ENCODE assay signal across 9 cellular contexts in the genomic region with DNA sequence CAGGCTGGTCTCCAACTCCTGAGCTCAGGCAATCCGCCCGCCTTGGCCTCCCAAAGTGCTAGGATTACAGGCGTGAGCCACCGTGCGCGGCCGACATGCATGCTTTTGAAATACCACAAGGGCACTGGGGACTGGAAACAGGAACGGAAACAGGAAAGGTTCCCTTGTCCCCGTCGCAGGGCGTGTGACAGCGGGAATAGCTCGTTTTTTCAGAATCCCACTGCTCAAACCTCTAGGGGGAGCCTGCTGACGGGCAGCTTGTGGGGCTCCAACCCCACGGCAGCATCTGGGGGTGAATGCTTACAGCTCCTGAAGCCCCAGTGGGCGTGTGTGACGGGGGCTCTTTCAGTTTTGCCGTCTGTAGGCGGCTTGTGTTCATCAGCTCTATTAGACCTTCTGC. TPM values are rescaled to one million over a fixed set of nuclear protein-coding genes. Genes with fewer than 3 reads are reported as not detected.
A peak's percentile ranks its signal among the peaks of the same experiment; 100 is the strongest.
DNase-seq lines count a peak whose midpoint lies in the region; ATAC-seq and TF ChIP-seq lines count a peak whose summit lies in the region.
"Had no signal": no experiment of that assay in that cellular context is flagged by ENCODE, and none has a peak within 500 bp of the region (broad histone marks: within the 10 kb centered on the region; RNA-seq: fewer than 3 reads in every experiment).

No MANE protein-coding gene starts in this region.

- H3K9me3 ChIP-seq in Panc1 (ENCODE audit: control insufficient read depth, insufficient read depth, low read depth, low read length) (no peaks in the 10 kb centered on the region), mesenchymal stem cell (ENCODE audit: control insufficient read depth, low read length) (no peaks in the 10 kb centered on the region), aorta (ENCODE audit: control insufficient read depth, low read length) (no peaks in the 10 kb centered on the region)
- H3K9me3 ChIP-seq: neutrophil had no signal

- H2BK15ac ChIP-seq in mesenchymal stem cell (ENCODE audit: low read depth, poor library complexity, severe bottlenecking), result no peak overlapping the region

- no TSS peak for BruUV-seq in Panc1 (replicated peaks; lab: Mats Ljungman, UMichigan)

- H3K4me1 ChIP-seq in Panc1 (ENCODE audit: control insufficient read depth, insufficient read depth, low read length), result no peaks in the 10 kb centered on the region; the same call in 1 of the 2 replicates
- H3K4me1 ChIP-seq in mesenchymal stem cell (ENCODE audit: control insufficient read depth, insufficient read depth, low read depth, low read length), result peaks cover 5% of the 10 kb centered on the region
- no peaks in the 10 kb centered on the region for H3K4me1 ChIP-seq in aorta (ENCODE audit: control insufficient read depth in 1 of 2, insufficient read depth in 2 of 2, low read length in 2 of 2)

- no peak for ATAC-seq in Panc1
- ATAC-seq in aorta (ENCODE audit: low FRiP score), result no peak
- ATAC-seq in HG03045 (IDR thresholded peaks at IDR 0.05; ENCODE audit: unreplicated experiment), result no peak

- TF ChIP-seq CTCF in GM10248 (IDR thresholded peaks at IDR 0.05; ENCODE audit: control extremely low read depth, extremely low read depth, low read depth, missing control alignments) (peak; percentile 46), Panc1 (IDR thresholded peaks at IDR 0.05) (peak; percentile 70)

- intact Hi-C loops in Panc1 (cut with micrococcal nuclease; ENCODE audit: unreplicated experiment) (no loop called here), aorta (cut with DNase I) (loop anchor here (5.0 to 10.0 kb wide), 2 partner anchors 81 to 219 kb away; no protein-coding TSS in a partner anchor)

- H3K27ac ChIP-seq in Panc1 (ENCODE audit: low read length) (0 out of 2 replicates have a peak overlapping the region, but pooled peaks have one; percentile 51), mesenchymal stem cell (ENCODE audit: low read length, poor library complexity, severe bottlenecking) (no peak overlapping the region), aorta (ENCODE audit: low read depth in 1 of 2, low read length in 2 of 2) (no peak overlapping the region)
- H3K27ac ChIP-seq: neutrophil had no signal

- H3K36me3 ChIP-seq in Panc1 (ENCODE audit: control insufficient read depth, insufficient read depth, low read length) (no peaks in the 10 kb centered on the region), mesenchymal stem cell (ENCODE audit: control insufficient read depth in 1 of 2, insufficient read depth in 2 of 2, low read depth in 1 of 2, low read length in 2 of 2) (no peaks in the 10 kb centered on the region), aorta (ENCODE audit: control insufficient read depth in 1 of 2, insufficient read depth in 2 of 2, low read length in 1 of 2) (no peaks in the 10 kb centered on the region)
- H3K36me3 ChIP-seq: neutrophil had no signal

- no peak overlapping the region for H3K4ac ChIP-seq in mesenchymal stem cell (ENCODE audit: low read depth in 1 of 2, low read length in 2 of 2)

- no peak overlapping the region for H4K8ac ChIP-seq in mesenchymal stem cell (ENCODE audit: low read length)

- H3K18ac ChIP-seq in mesenchymal stem cell (ENCODE audit: low read depth in 1 of 2, low read length in 2 of 2), result peak overlapping the region in 1 of 2 experiments; percentile 52

- H2BK5ac ChIP-seq in mesenchymal stem cell (ENCODE audit: low read depth, low read length, poor library complexity, severe bottlenecking), result no peak overlapping the region

- H2AK5ac ChIP-seq in mesenchymal stem cell (ENCODE audit: low read length, severe bottlenecking), result no peak overlapping the region

- H2BK120ac ChIP-seq in mesenchymal stem cell (ENCODE audit: low read depth, low read length), result no peak overlapping the region

- H2AFZ ChIP-seq in mesenchymal stem cell (ENCODE audit: low read depth, low read length), result no peak overlapping the region

- in situ Hi-C loops in Panc1 (cut with HindIII; ENCODE audit: low pct_unique_long_range_greater_than_20kb, low sequenced_read_pairs), result no loop called here

- no peak overlapping the region for H3K14ac ChIP-seq in mesenchymal stem cell (ENCODE audit: low read length in 2 of 2)

- CTCF ChIA-PET in GM10248 (lab: Yijun Ruan, JAX), result interaction anchor here (0.5 to 15.1 kb wide), 26 partner anchors 8 to 222 kb away, joined by 3 to 247 read pairs (median 4); partner anchors contain the start of genes SLC16A11 and SLC16A13
- CTCF ChIA-PET in Panc1 (lab: Charles Lee), result interaction anchor here (0.5 to 2.1 kb wide), 4 partner anchors 43 to 231 kb away, joined by 3 to 13 read pairs (median 6); no protein-coding TSS in a partner anchor

- no peak overlapping the region for H3K9ac ChIP-seq in mesenchymal stem cell (ENCODE audit: low read length)

- no peak overlapping the region for H3K4me2 ChIP-seq in mesenchymal stem cell (ENCODE audit: low read length, poor library complexity, severe bottlenecking)

- WGBS in mesenchymal stem cell, result 23% methylated on average over 18 of the region's 19 CpGs
- WGBS in aorta, 2 donors, result 7 to 13% methylated on average over 19 of the region's 19 CpGs

- H3K79me1 ChIP-seq in mesenchymal stem cell (replicated peaks; ENCODE audit: low read length, poor library complexity, severe bottlenecking), result no peaks in the 10 kb centered on the region

- POLR2A ChIA-PET in GM10248 (lab: Yijun Ruan, JAX) (interaction anchor here (0.7 kb wide), 1 partner anchor 98 kb away, joined by 3 read pairs; the partner anchor contains the start of gene SLC16A13), Panc1 (lab: Charles Lee) (interaction anchor here (0.5 kb wide), 1 partner anchor 17 kb away, joined by 3 read pairs; no protein-coding TSS in a partner anchor)

- H3K23ac ChIP-seq in mesenchymal stem cell (ENCODE audit: low read length in 2 of 2), result no peak overlapping the region

- DNase-seq in GM10248 (ENCODE audit: extremely low spot score) (no peak), Panc1 (ENCODE audit: low read depth, low spot score) (no peak), mesenchymal stem cell (peak; percentile 32), aorta (peak; percentile 75 to 76), RKO (ENCODE audit: low spot score) (no peak), NCI-H146 treated with DMSO at 0.1 percent for 48 hours (lab: John Stamatoyannopoulos, UW; ENCODE audit: unreplicated experiment) (no peak)
- peak; percentile 18 for DNase-seq in activated naive CD8-positive, alpha-beta T cell treated with anti-CD3 and anti-CD28 coated beads, Interleukin-2, amount 50 U/mL, for 16 hours (ENCODE audit: low read depth, low spot score)

- no peak overlapping the region for H2BK12ac ChIP-seq in mesenchymal stem cell (ENCODE audit: low read length in 2 of 2)

- H3K4me3 ChIP-seq in Panc1 (ENCODE audit: low read depth in 2 of 2, low read length in 2 of 2), result no peak overlapping the region
- no peak overlapping the region for H3K4me3 ChIP-seq in mesenchymal stem cell (ENCODE audit: insufficient read depth in 1 of 2, low read depth in 1 of 2, low read length in 2 of 2)
- H3K4me3 ChIP-seq in aorta (ENCODE audit: low read length in 2 of 2), result no peak overlapping the region

- H4K91ac ChIP-seq in mesenchymal stem cell (ENCODE audit: low read length), result no peak overlapping the region

- no peaks in the 10 kb centered on the region for H3K27me3 ChIP-seq in Panc1 (ENCODE audit: control insufficient read depth, insufficient read depth, low read length)
- peaks cover 41 to 68% of the 10 kb centered on the region in 2 experiments for H3K27me3 ChIP-seq in mesenchymal stem cell (ENCODE audit: control insufficient read depth in 1 of 2, insufficient read depth in 1 of 2, low read length in 2 of 2)
- H3K27me3 ChIP-seq in aorta (ENCODE audit: control insufficient read depth in 1 of 2, insufficient read depth in 2 of 2, low read length in 1 of 2), result no peaks in the 10 kb centered on the region

RNA-seq across cellular contexts. Expression of gene ASGR2, which starts 18.8 kb away (rescaled TPM):
- 0.21 TPM for total RNA-seq in Panc1 (2021; ENCODE audit: unreplicated experiment)
- polyA plus RNA-seq in Panc1 (2012; ENCODE audit: insufficient read length), result not detected
- polyA plus RNA-seq in mesenchymal stem cell (2013, experiment 1 of 2), result not detected
- not detected for polyA plus RNA-seq in mesenchymal stem cell (2013, experiment 2 of 2)
- total RNA-seq in aorta, result 1 to 10 TPM in 1 of 2 donors, under 1 TPM in 1; 0.75 to 1.6 TPM
- polyA plus RNA-seq in aorta, result under 1 TPM in 1 of 2 donors, not detected in 1; 0.15 TPM

RNA-seq across cellular contexts. Expression of gene ASGR1, which starts 45.7 kb away (rescaled TPM):
- total RNA-seq in Panc1 (2021; ENCODE audit: unreplicated experiment) (1.3 TPM), aorta (1 to 10 TPM; 2.6 to 3.9 TPM)
- 1.9 TPM for polyA plus RNA-seq in Panc1 (2012; ENCODE audit: insufficient read length)
- polyA plus RNA-seq in mesenchymal stem cell (2013, experiment 1 of 2), result 1.2 TPM
- polyA plus RNA-seq in mesenchymal stem cell (2013, experiment 2 of 2), result 1.1 TPM
- polyA plus RNA-seq in aorta, result 1 to 10 TPM; 2.0 to 5.4 TPM

RNA-seq across cellular contexts. Expression of gene CLEC10A, which starts 53.4 kb away (rescaled TPM):
- total RNA-seq in Panc1 (2021; ENCODE audit: unreplicated experiment) (not detected), aorta (10 to 100 TPM in 1 of 2 donors, 1 to 10 TPM in 1; 7.7 to 29.1 TPM)
- not detected for polyA plus RNA-seq in Panc1 (2012; ENCODE audit: insufficient read length)
- not detected for polyA plus RNA-seq in mesenchymal stem cell (2013, experiment 1 of 2)
- not detected for polyA plus RNA-seq in mesenchymal stem cell (2013, experiment 2 of 2)
- 1 to 10 TPM; 1.9 to 2.4 TPM for polyA plus RNA-seq in aorta

Comparison
In these comparisons a context has a peak if more than half of its experiments do, and no peak if none do; other contexts are left out.
1. DNase-seq: peak in activated naive CD8-positive, alpha-beta T cell treated with anti-CD3 and anti-CD28 coated beads, Interleukin-2, amount 50 U/mL, for 16 hours (single experiment), mesenchymal stem cell (single experiment) and aorta (2 of 2); none in GM10248 (single experiment), Panc1 (single experiment), RKO (single experiment) and NCI-H146 treated with DMSO at 0.1 percent for 48 hours (single experiment).